1 cellular context compared by ENCODE assay signal in genomic region chr18:54263904-54264336, GRCh38.
TF ChIP-seq lines count a peak whose summit lies in the region.

No MANE protein-coding gene starts in this region.

TF ChIP-seq in GM12878, 131 proteins besides CTCF, POLR2A, EP300 and RAD21 (continued from another document and continues in another):
- TF ChIP-seq, protein P1, sequence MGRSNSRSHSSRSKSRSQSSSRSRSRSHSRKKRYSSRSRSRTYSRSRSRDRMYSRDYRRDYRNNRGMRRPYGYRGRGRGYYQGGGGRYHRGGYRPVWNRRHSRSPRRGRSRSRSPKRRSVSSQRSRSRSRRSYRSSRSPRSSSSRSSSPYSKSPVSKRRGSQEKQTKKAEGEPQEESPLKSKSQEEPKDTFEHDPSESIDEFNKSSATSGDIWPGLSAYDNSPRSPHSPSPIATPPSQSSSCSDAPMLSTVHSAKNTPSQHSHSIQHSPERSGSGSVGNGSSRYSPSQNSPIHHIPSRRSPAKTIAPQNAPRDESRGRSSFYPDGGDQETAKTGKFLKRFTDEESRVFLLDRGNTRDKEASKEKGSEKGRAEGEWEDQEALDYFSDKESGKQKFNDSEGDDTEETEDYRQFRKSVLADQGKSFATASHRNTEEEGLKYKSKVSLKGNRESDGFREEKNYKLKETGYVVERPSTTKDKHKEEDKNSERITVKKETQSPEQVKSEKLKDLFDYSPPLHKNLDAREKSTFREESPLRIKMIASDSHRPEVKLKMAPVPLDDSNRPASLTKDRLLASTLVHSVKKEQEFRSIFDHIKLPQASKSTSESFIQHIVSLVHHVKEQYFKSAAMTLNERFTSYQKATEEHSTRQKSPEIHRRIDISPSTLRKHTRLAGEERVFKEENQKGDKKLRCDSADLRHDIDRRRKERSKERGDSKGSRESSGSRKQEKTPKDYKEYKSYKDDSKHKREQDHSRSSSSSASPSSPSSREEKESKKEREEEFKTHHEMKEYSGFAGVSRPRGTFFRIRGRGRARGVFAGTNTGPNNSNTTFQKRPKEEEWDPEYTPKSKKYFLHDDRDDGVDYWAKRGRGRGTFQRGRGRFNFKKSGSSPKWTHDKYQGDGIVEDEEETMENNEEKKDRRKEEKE (IDR thresholded peaks at IDR 0.05) = no peak
- no peak for TF ChIP-seq HCFC1 (IDR thresholded peaks at IDR 0.05; ENCODE audit: low read length)
- peak; percentile 91 for TF ChIP-seq RAD51 (IDR thresholded peaks at IDR 0.05)
- TF ChIP-seq ATF3 (IDR thresholded peaks at IDR 0.05; ENCODE audit: borderline replicate concordance, extremely low read depth, low read depth, low read length) = no peak
- 0 out of 2 replicates have a peak, but pooled peaks have one; percentile 28 for TF ChIP-seq NBN (IDR thresholded peaks at IDR 0.05)
- TF ChIP-seq POU2F2 (IDR thresholded peaks at IDR 0.05; ENCODE audit: borderline replicate concordance, low read depth, low read length) = peak; percentile 67; the same call in 1 of the 3 replicates
- no peak for TF ChIP-seq FOXK2 (IDR thresholded peaks at IDR 0.05)
- peak in 1 of 2 experiments; percentile 87; a peak in 2 of 4 replicates for TF ChIP-seq ETV6 (conservative IDR thresholded peaks at IDR 0.05 in 1 of 2, IDR thresholded peaks at IDR 0.05 in 1 of 2; ENCODE audit: borderline replicate concordance in 1 of 2, low read depth in 1 of 2)
- TF ChIP-seq BCL3 (IDR thresholded peaks at IDR 0.05; ENCODE audit: borderline replicate concordance, insufficient read depth, low read depth, low read length, poor library complexity, severe bottlenecking) = peak; percentile 78
- 0 out of 2 replicates have a peak, but pooled peaks have one; percentile 43 for TF ChIP-seq RCOR1 (conservative IDR thresholded peaks at IDR 0.05; ENCODE audit: low read depth, low read length)
- peak; percentile 67; the same call in 1 of the 2 replicates for TF ChIP-seq TCF7 (IDR thresholded peaks at IDR 0.05; ENCODE audit: borderline replicate concordance)
- peak; percentile 89 for TF ChIP-seq ZBED1 (IDR thresholded peaks at IDR 0.05; ENCODE audit: borderline replicate concordance)
- TF ChIP-seq SMC3 (IDR thresholded peaks at IDR 0.05; ENCODE audit: borderline replicate concordance, low read length) = no peak
- TF ChIP-seq IRF4 (IDR thresholded peaks at IDR 0.05; ENCODE audit: low read depth, low read length) = peak; percentile 94; the same call in 1 of the 2 replicates
- TF ChIP-seq SIN3A (IDR thresholded peaks at IDR 0.05; ENCODE audit: low read depth, low read length) = no peak
- no peak for TF ChIP-seq ESRRA (IDR thresholded peaks at IDR 0.05; ENCODE audit: low read length)
- TF ChIP-seq, protein P2, sequence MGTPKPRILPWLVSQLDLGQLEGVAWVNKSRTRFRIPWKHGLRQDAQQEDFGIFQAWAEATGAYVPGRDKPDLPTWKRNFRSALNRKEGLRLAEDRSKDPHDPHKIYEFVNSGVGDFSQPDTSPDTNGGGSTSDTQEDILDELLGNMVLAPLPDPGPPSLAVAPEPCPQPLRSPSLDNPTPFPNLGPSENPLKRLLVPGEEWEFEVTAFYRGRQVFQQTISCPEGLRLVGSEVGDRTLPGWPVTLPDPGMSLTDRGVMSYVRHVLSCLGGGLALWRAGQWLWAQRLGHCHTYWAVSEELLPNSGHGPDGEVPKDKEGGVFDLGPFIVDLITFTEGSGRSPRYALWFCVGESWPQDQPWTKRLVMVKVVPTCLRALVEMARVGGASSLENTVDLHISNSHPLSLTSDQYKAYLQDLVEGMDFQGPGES (IDR thresholded peaks at IDR 0.05) = no peak
- no peak for TF ChIP-seq SP1 (IDR thresholded peaks at IDR 0.05; ENCODE audit: low read depth, low read length)
- TF ChIP-seq RBBP5 (conservative IDR thresholded peaks at IDR 0.05) = no peak
- peak; percentile 79; the same call in 1 of the 2 replicates for TF ChIP-seq MTA3 (IDR thresholded peaks at IDR 0.05; ENCODE audit: borderline replicate concordance, low read length)
- TF ChIP-seq ZNF24 (IDR thresholded peaks at IDR 0.05) = peak; percentile 17; the same call in 1 of the 2 replicates
- TF ChIP-seq, protein P3, sequence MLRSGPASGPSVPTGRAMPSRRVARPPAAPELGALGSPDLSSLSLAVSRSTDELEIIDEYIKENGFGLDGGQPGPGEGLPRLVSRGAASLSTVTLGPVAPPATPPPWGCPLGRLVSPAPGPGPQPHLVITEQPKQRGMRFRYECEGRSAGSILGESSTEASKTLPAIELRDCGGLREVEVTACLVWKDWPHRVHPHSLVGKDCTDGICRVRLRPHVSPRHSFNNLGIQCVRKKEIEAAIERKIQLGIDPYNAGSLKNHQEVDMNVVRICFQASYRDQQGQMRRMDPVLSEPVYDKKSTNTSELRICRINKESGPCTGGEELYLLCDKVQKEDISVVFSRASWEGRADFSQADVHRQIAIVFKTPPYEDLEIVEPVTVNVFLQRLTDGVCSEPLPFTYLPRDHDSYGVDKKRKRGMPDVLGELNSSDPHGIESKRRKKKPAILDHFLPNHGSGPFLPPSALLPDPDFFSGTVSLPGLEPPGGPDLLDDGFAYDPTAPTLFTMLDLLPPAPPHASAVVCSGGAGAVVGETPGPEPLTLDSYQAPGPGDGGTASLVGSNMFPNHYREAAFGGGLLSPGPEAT (IDR thresholded peaks at IDR 0.05; ENCODE audit: low read depth) = peak; percentile 88
- TF ChIP-seq DPF2 (IDR thresholded peaks at IDR 0.05) = peak; percentile 55
- TF ChIP-seq PRDM15 (CRISPR knock-in tag; IDR thresholded peaks at IDR 0.05) = no peak
- TF ChIP-seq SREBF1 (IDR thresholded peaks at IDR 0.05; ENCODE audit: low read length) = no peak
- TF ChIP-seq E2F8 (IDR thresholded peaks at IDR 0.05; ENCODE audit: low read depth, partially characterized antibody) = no peak
- peak; percentile 90 for TF ChIP-seq ZNF217 (IDR thresholded peaks at IDR 0.05)
- TF ChIP-seq STAT3 (IDR thresholded peaks at IDR 0.05; ENCODE audit: low read depth, low read length) = peak; percentile 92; the same call in 1 of the 2 replicates
- no peak for TF ChIP-seq HSF1 (IDR thresholded peaks at IDR 0.05; ENCODE audit: low read depth, low read length)
- no peak for TF ChIP-seq ASH2L (IDR thresholded peaks at IDR 0.05; ENCODE audit: borderline replicate concordance, low read depth)
- TF ChIP-seq PAX5 (IDR thresholded peaks at IDR 0.05; ENCODE audit: borderline replicate concordance, low read depth, low read length) = peak; percentile 68; the same call in 1 of the 2 replicates
- peak; percentile 79 for TF ChIP-seq MTA2 (IDR thresholded peaks at IDR 0.05; ENCODE audit: low read depth)
- no peak for TF ChIP-seq IRF5 (IDR thresholded peaks at IDR 0.05; ENCODE audit: borderline replicate concordance)
- TF ChIP-seq ELK1 (IDR thresholded peaks at IDR 0.05; ENCODE audit: low read depth, low read length) = no peak
- no peak; the same call in 1 of the 2 replicates for TF ChIP-seq TBL1XR1 (IDR thresholded peaks at IDR 0.05; ENCODE audit: low read depth, low read length)
- TF ChIP-seq MEF2A (IDR thresholded peaks at IDR 0.05; ENCODE audit: insufficient read depth, low read depth, low read length) = peak; percentile 92
- peak; percentile 67 for TF ChIP-seq BMI1 (IDR thresholded peaks at IDR 0.05; ENCODE audit: borderline replicate concordance)
- TF ChIP-seq HDAC2 (IDR thresholded peaks at IDR 0.05) = no peak
